Comparison of ENCODE assay signal across 10 cellular contexts in the genomic region with DNA sequence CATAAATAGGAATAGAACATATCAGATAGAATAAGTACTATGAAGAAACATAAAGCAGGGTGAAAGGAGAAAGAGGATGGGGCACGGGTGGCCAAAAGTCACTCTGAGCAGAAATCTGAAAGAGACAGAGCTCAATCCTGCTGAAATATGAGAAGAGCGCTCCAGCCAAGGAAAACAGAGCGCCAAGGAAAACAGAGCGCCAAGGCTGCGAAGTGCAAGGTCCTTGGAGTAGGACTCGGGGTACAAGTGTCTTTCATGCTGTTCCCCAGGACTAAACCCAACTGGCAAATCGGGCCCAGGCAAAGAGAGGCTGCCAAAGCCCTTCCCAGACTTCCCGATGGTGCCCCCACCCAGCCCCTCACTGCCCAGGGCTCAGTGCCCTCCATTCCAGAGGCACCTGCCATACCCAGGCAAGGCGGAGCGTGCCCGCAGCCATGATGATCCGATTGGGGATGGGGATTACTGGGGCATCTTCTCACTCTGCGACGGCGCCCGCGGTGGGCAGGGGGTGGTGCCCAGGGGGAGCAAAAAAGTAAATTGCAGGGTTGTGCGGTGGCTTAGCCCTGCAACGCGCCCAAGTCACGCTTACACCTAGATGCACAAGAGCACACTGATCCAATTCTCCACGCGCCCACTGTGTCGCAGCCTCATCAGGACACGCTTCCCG. TPM values are rescaled to one million over a fixed set of nuclear protein-coding genes. Genes with fewer than 3 reads are reported as not detected.
DNase-seq lines count a peak whose midpoint lies in the region; ATAC-seq and TF ChIP-seq lines count a peak whose summit lies in the region.
"Had no signal": no experiment of that assay in that cellular context is flagged by ENCODE, and none has a peak within 500 bp of the region (broad histone marks: within the 10 kb centered on the region; RNA-seq: fewer than 3 reads in every experiment).

No MANE protein-coding gene starts in this region.

- H3K9me3 Mint-ChIP-seq in T-helper 1 cell treated with Interleukin-12 subunit alpha and Interleukin-12 subunit beta and Interleukin-4 antibody, amounts not matched to agents 30 μg/mL and 1 μg/mL, for 36 hours = no peaks in the 10 kb centered on the region
- H3K9me3 Mint-ChIP-seq in activated B cell treated with CpG ODN at 0.5 μM for 24 hours = no peaks in the 10 kb centered on the region

- no peak for DNase-seq in T-helper 1 cell
- DNase-seq in activated B cell treated with CpG ODN at 0.5 μM for 24 hours = no peak
- no peak for DNase-seq in foreskin fibroblast
- DNase-seq in AG08396 (ENCODE audit: low spot score) = no peak
- DNase-seq: NCI-H1694 treated with DMSO at 0.1 percent for 48 hours, SHP77 treated with DMSO at 0.1 percent for 48 hours had no signal

- CTCF ChIA-PET in activated B cell treated with CpG ODN at 0.5 μM for 24 hours (lab: Charles Lee) = interaction anchor here (1.6 to 2.9 kb wide), 4 partner anchors 8 to 250 kb away, joined by 4 to 31 read pairs (median 10); no protein-coding TSS in a partner anchor

- no peak overlapping the region for H3K27ac Mint-ChIP-seq in T-helper 1 cell treated with Interleukin-12 subunit alpha and Interleukin-12 subunit beta and Interleukin-4 antibody, amounts not matched to agents 30 μg/mL and 1 μg/mL, for 36 hours
- no peak overlapping the region for H3K27ac Mint-ChIP-seq in activated B cell treated with CpG ODN at 0.5 μM for 24 hours

- H3K27ac ChIP-seq in skin epidermis = peak overlapping the region in 6 of 21 experiments; percentile 68 to 91 (median 76)

- peaks cover 52% of the 10 kb centered on the region for H3K27me3 Mint-ChIP-seq in T-helper 1 cell treated with Interleukin-12 subunit alpha and Interleukin-12 subunit beta and Interleukin-4 antibody, amounts not matched to agents 30 μg/mL and 1 μg/mL, for 36 hours (ENCODE audit: low read depth)
- H3K27me3 Mint-ChIP-seq in activated B cell treated with CpG ODN at 0.5 μM for 24 hours = peaks cover 11% of the 10 kb centered on the region

- H3K4me1 Mint-ChIP-seq in T-helper 1 cell treated with Interleukin-12 subunit alpha and Interleukin-12 subunit beta and Interleukin-4 antibody, amounts not matched to agents 30 μg/mL and 1 μg/mL, for 36 hours (ENCODE audit: low read depth) = peaks cover 21% of the 10 kb centered on the region
- H3K4me1 Mint-ChIP-seq in activated B cell treated with CpG ODN at 0.5 μM for 24 hours = peaks cover 27% of the 10 kb centered on the region

- intact Hi-C loops in activated B cell treated with CpG ODN at 0.5 μM for 24 hours (cut with micrococcal nuclease) = loop anchor here (5.0 to 10.0 kb wide), 2 partner anchors 208 to 526 kb away; partner anchors contain the start of genes ALDH6A1 and LIN52

- ATAC-seq in activated B cell treated with CpG ODN at 0.5 μM for 24 hours (ENCODE audit: low read depth) (no peak), HG02759 (IDR thresholded peaks at IDR 0.05; ENCODE audit: unreplicated experiment) (no peak), GM19397 (IDR thresholded peaks at IDR 0.05; ENCODE audit: unreplicated experiment) (no peak)

- H3K4me3 ChIP-seq in foreskin fibroblast (ENCODE audit: low read depth in 1 of 2, low read length in 2 of 2) (peak overlapping the region; percentile 64 to 68), skin epidermis (peak overlapping the region; percentile 45 to 69 (median 61))

- H3K4me3 Mint-ChIP-seq in T-helper 1 cell treated with Interleukin-12 subunit alpha and Interleukin-12 subunit beta and Interleukin-4 antibody, amounts not matched to agents 30 μg/mL and 1 μg/mL, for 36 hours = peak overlapping the region; percentile 47
- H3K4me3 Mint-ChIP-seq in activated B cell treated with CpG ODN at 0.5 μM for 24 hours = peak overlapping the region; percentile 52

- POLR2A ChIA-PET in activated B cell treated with CpG ODN at 0.5 μM for 24 hours (lab: Charles Lee) = no interaction called here

- H3K36me3 Mint-ChIP-seq in T-helper 1 cell treated with Interleukin-12 subunit alpha and Interleukin-12 subunit beta and Interleukin-4 antibody, amounts not matched to agents 30 μg/mL and 1 μg/mL, for 36 hours (ENCODE audit: low read depth) = peaks cover 3% of the 10 kb centered on the region
- H3K36me3 Mint-ChIP-seq in activated B cell treated with CpG ODN at 0.5 μM for 24 hours (ENCODE audit: low read depth) = no peaks in the 10 kb centered on the region

- TF ChIP-seq CTCF in activated B cell treated with CpG ODN at 0.5 μM for 24 hours (IDR thresholded peaks at IDR 0.05) (no peak), foreskin fibroblast (IDR thresholded peaks at IDR 0.05; ENCODE audit: low read depth, low read length) (no peak)

RNA-seq across cellular contexts. Expression of gene LTBP2, which starts 1.7 kb away (rescaled TPM):
- total RNA-seq in activated B cell treated with CpG ODN at 0.5 μM for 24 hours = 0.07 and 0.11 TPM in 2 replicates
